ENCODE assay signal across 8 cellular contexts in genomic region chr7:133853706-133854276, GRCh38.
DNase-seq lines count a peak whose midpoint lies in the region; ATAC-seq and TF ChIP-seq lines count a peak whose summit lies in the region.
"Had no signal": no experiment of that assay in that cellular context is flagged by ENCODE, and none has a peak within 500 bp of the region (broad histone marks: within the 10 kb centered on the region; RNA-seq: fewer than 3 reads in every experiment).

No MANE protein-coding gene starts in this region.

- no peak overlapping the region for H3K9ac ChIP-seq in Karpas-422 (ENCODE audit: low read length)

- 33 to 38% (median 38%) methylated on average over 6 of the region's 6 CpGs for WGBS in psoas muscle, 3 donors

- no peaks in the 10 kb centered on the region; the same call in 1 of the 2 replicates for H4K20me1 ChIP-seq in Karpas-422 (ENCODE audit: insufficient read depth, low read depth, low read length)

- H3K9me2 ChIP-seq in Karpas-422 (replicated peaks; ENCODE audit: insufficient read depth, low read length): no peaks in the 10 kb centered on the region

- peak; percentile 76 for ATAC-seq in GM21367 (IDR thresholded peaks at IDR 0.05; ENCODE audit: unreplicated experiment)
- peak; percentile 86 to 91 (median 88) for ATAC-seq in psoas muscle

- H3K36me3 ChIP-seq in Karpas-422 (ENCODE audit: insufficient read depth, low read length) (no peaks in the 10 kb centered on the region), psoas muscle (ENCODE audit: insufficient read depth in 1 of 2, low read depth in 1 of 2) (no peaks in the 10 kb centered on the region)
- H3K36me3 ChIP-seq: adrenal gland had no signal

- H3K4me3 ChIP-seq in Karpas-422 (ENCODE audit: low read length) (no peak overlapping the region), epithelial cell of proximal tubule (ENCODE audit: low read depth, low read length) (no peak overlapping the region), psoas muscle (no peak overlapping the region)
- H3K4me3 ChIP-seq: adrenal gland had no signal

- no peak overlapping the region for H2AFZ ChIP-seq in Karpas-422 (ENCODE audit: low read length)

- H3K79me2 ChIP-seq in Karpas-422 (ENCODE audit: low read length): no peaks in the 10 kb centered on the region

- no peak overlapping the region for H3K27ac ChIP-seq in Karpas-422 (ENCODE audit: low read length)
- H3K27ac ChIP-seq in psoas muscle: peak overlapping the region; percentile 62
- H3K27ac ChIP-seq: adrenal gland had no signal

- H3K9me3 ChIP-seq in Karpas-422 (ENCODE audit: low read length): no peaks in the 10 kb centered on the region
- no peaks in the 10 kb centered on the region for H3K9me3 ChIP-seq in psoas muscle
- H3K9me3 ChIP-seq: adrenal gland had no signal

- TF ChIP-seq CTCF in epithelial cell of proximal tubule (conservative IDR thresholded peaks at IDR 0.05; ENCODE audit: low read depth, low read length) (peak; percentile 78), psoas muscle (IDR thresholded peaks at IDR 0.05) (peak; percentile 40)

- H3K4me2 ChIP-seq in Karpas-422 (ENCODE audit: low read depth, low read length, poor library complexity, severe bottlenecking): no peak overlapping the region

- intact Hi-C loops in psoas muscle (cut with DNase I): no loop called here

- 0 out of 2 replicates have a peak, but pooled peaks cover 3% of the 10 kb centered on the region for H3K4me1 ChIP-seq in Karpas-422 (ENCODE audit: low read length)
- H3K4me1 ChIP-seq in psoas muscle: peaks cover 14% of the 10 kb centered on the region
- H3K4me1 ChIP-seq: adrenal gland had no signal

- H3K27me3 ChIP-seq in Karpas-422 (ENCODE audit: low read length) (no peaks in the 10 kb centered on the region), psoas muscle (ENCODE audit: insufficient read depth in 3 of 3, low read length in 2 of 3) (no peaks in the 10 kb centered on the region)
- H3K27me3 ChIP-seq: adrenal gland had no signal

- DNase-seq in ELF-1 (ENCODE audit: low read depth, low spot score) (peak; percentile 46), Karpas-422 (peak; percentile 78), SHP77 (lab: John Stamatoyannopoulos, UW) (peak; percentile 54 to 83), epithelial cell of proximal tubule (ENCODE audit: low read depth) (peak; percentile 94), psoas muscle (peak in 1 of 2 donors; percentile 19)
- no peak for DNase-seq in activated CD8-positive, alpha-beta memory T cell treated with anti-CD3 and anti-CD28 coated beads, Interleukin-2, amount 50 U/mL, for 48 hours
